Comparison of ENCODE assay signal across 25 cellular contexts in the genomic region with DNA sequence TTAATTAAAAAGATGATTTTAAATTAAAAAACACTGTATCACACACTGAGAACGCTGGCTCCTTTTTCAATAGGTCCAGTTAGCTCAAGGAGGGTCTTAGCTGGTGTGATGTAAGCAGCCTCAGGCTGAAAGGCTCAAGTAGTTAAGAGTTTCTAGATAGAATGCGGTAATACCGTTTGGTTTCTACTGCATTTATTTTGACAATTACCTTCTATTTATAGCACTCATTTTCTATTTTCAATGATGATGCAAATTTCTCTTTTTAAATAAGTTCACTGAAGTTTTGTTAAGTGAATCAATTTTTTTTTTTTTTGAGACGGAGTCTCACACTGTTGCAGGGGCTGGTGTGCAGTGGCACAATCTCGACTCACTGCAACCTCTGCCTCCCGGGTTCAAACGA.
DNase-seq lines count a peak whose midpoint lies in the region; ATAC-seq and TF ChIP-seq lines count a peak whose summit lies in the region.
"Had no signal": no experiment of that assay in that cellular context is flagged by ENCODE, and none has a peak within 500 bp of the region (broad histone marks: within the 10 kb centered on the region; RNA-seq: fewer than 3 reads in every experiment).

No MANE protein-coding gene starts in this region.

- CTCF ChIA-PET in OCI-LY7 (lab: Charles Lee; ENCODE audit: unreplicated experiment): interaction anchor here (0.6 kb wide), 1 partner anchor 10 kb away, joined by 3 read pairs; no protein-coding TSS in a partner anchor
- CTCF ChIA-PET in CD8-positive, alpha-beta T cell (lab: Charles Lee): interaction anchor here (1.0 to 1.1 kb wide), 3 partner anchors 8 to 78 kb away, joined by 3 read pairs; no protein-coding TSS in a partner anchor

- H4K20me1 ChIP-seq in OCI-LY7 (ENCODE audit: insufficient read depth, low read length): no peaks in the 10 kb centered on the region

- no TSS peak for BruUV-seq in OCI-LY7 (replicated peaks; lab: Mats Ljungman, UMichigan)

- DNase-seq in GM06990 (ENCODE audit: extremely low read depth, insufficient read length) (peak; percentile 66), OCI-LY7 (ENCODE audit: low spot score) (peak; percentile 26), HuH-7.5 (ENCODE audit: low spot score) (no peak), prostate gland (ENCODE audit: low spot score) (no peak), OCI-M2 (lab: John Stamatoyannopoulos, UW; ENCODE audit: unreplicated experiment) (no peak)
- DNase-seq in CD8-positive, alpha-beta T cell: no peak
- DNase-seq: amniotic stem cell; cortex of kidney; DMS 273 treated with DMSO at 0.1 percent for 48 hours; KG1; left cardiac atrium; mesendoderm; MV-4-11; natural killer cell; right lobe of liver; stimulated activated CD4-positive, alpha-beta T cell treated with anti-CD3 and anti-CD28 coated beads, Interleukin-15, amount 100 ng/mL, for 24 hours; substantia nigra; T-helper 17 cell; uterus had no signal

- H3K9me3 Mint-ChIP-seq in CD8-positive, alpha-beta T cell: no peaks in the 10 kb centered on the region
- H3K9me3 Mint-ChIP-seq: natural killer cell had no signal

- H3K27ac Mint-ChIP-seq in CD8-positive, alpha-beta T cell: no peak overlapping the region

- POLR2A ChIA-PET in OCI-LY7 (lab: Charles Lee): interaction anchor here (0.9 to 1.4 kb wide), 3 partner anchors 9 to 19 kb away, joined by 3 to 6 read pairs (median 3); no protein-coding TSS in a partner anchor
- POLR2A ChIA-PET in CD8-positive, alpha-beta T cell (lab: Charles Lee): interaction anchor here (0.7 kb wide), 1 partner anchor 19 kb away, joined by 3 read pairs; no protein-coding TSS in a partner anchor

- H3K9me2 ChIP-seq in OCI-LY7 (ENCODE audit: insufficient read depth, low read length): no peaks in the 10 kb centered on the region

- no peak overlapping the region for H3K27ac ChIP-seq in OCI-LY7 (ENCODE audit: low read depth, low read length, poor library complexity, severe bottlenecking)
- no peak overlapping the region for H3K27ac ChIP-seq in prostate gland
- H3K27ac ChIP-seq in CD8-positive, alpha-beta T cell (ENCODE audit: low read depth, low read length): no peak overlapping the region
- H3K27ac ChIP-seq: C4-2B, parathyroid adenoma, right lobe of liver, SJSA1, uterus had no signal

- H3K27me3 ChIP-seq in GM06990 (replicated peaks; ENCODE audit: control insufficient read depth, insufficient read depth, low read length) (no peaks in the 10 kb centered on the region), prostate gland (replicated peaks; ENCODE audit: insufficient read depth) (no peaks in the 10 kb centered on the region)
- no peaks in the 10 kb centered on the region for H3K27me3 ChIP-seq in CD8-positive, alpha-beta T cell (ENCODE audit: insufficient read depth, low read length)
- H3K27me3 ChIP-seq: right lobe of liver, SJSA1, uterus had no signal

- H3K4me3 ChIP-seq in GM06990 (replicated peaks; ENCODE audit: low read depth, low read length) (no peak overlapping the region), OCI-LY7 (ENCODE audit: low read depth, low read length, poor library complexity, severe bottlenecking) (no peak overlapping the region), prostate gland (no peak overlapping the region)
- no peak overlapping the region for H3K4me3 ChIP-seq in CD8-positive, alpha-beta T cell (ENCODE audit: low read depth, low read length)
- H3K4me3 ChIP-seq: HAP-1, right lobe of liver, SJSA1, uterus had no signal

- H3K4me2 ChIP-seq in OCI-LY7 (ENCODE audit: low read length): peak overlapping the region; percentile 51

- H3K9me3 ChIP-seq in OCI-LY7 (ENCODE audit: low read length): no peaks in the 10 kb centered on the region
- no peaks in the 10 kb centered on the region for H3K9me3 ChIP-seq in prostate gland
- H3K9me3 ChIP-seq in CD8-positive, alpha-beta T cell (ENCODE audit: low read length): no peaks in the 10 kb centered on the region
- H3K9me3 ChIP-seq: HAP-1, right lobe of liver, SJSA1, uterus had no signal

- H2AFZ ChIP-seq in OCI-LY7 (ENCODE audit: low read length): no peak overlapping the region
- H2AFZ ChIP-seq: parathyroid adenoma had no signal

- H3K4me1 ChIP-seq in OCI-LY7 (ENCODE audit: insufficient read depth, low read length, poor library complexity, severe bottlenecking) (peaks cover 55% of the 10 kb centered on the region), prostate gland (replicated peaks) (no peaks in the 10 kb centered on the region)
- peaks cover 47% of the 10 kb centered on the region for H3K4me1 ChIP-seq in CD8-positive, alpha-beta T cell (ENCODE audit: insufficient read depth, low read length)
- H3K4me1 ChIP-seq: parathyroid adenoma, right lobe of liver, SJSA1, uterus had no signal

- TF ChIP-seq CTCF in GM06990 (IDR thresholded peaks at IDR 0.05; ENCODE audit: insufficient read depth, low read length, poor library complexity, severe bottlenecking) (no peak), OCI-LY7 (conservative IDR thresholded peaks at IDR 0.05; ENCODE audit: low read length) (no peak), prostate gland (IDR thresholded peaks at IDR 0.05) (no peak)
- TF ChIP-seq CTCF in CD8-positive, alpha-beta T cell (IDR thresholded peaks at IDR 0.05): no peak

- H3K4me3 Mint-ChIP-seq in CD8-positive, alpha-beta T cell: no peak overlapping the region
- H3K4me3 Mint-ChIP-seq: natural killer cell, T-helper 17 cell had no signal

- intact Hi-C loops in OCI-LY7 (cut with micrococcal nuclease; ENCODE audit: unreplicated experiment) (no loop called here), prostate gland (cut with DNase I) (no loop called here)
- intact Hi-C loops in CD8-positive, alpha-beta T cell (cut with DNase I, micrococcal nuclease): no loop called here

- peaks cover 57% of the 10 kb centered on the region for H3K4me1 Mint-ChIP-seq in CD8-positive, alpha-beta T cell (ENCODE audit: low read depth)

- WGBS in prostate gland: 92% methylated on average over 7 of the region's 7 CpGs

- H3K79me2 ChIP-seq in OCI-LY7 (ENCODE audit: insufficient read depth, low read depth, low read length): no peaks in the 10 kb centered on the region
- H3K79me2 ChIP-seq: parathyroid adenoma had no signal

- H3K36me3 ChIP-seq in GM06990 (ENCODE audit: control insufficient read depth, insufficient read depth, low read length) (peaks cover 39% of the 10 kb centered on the region), OCI-LY7 (ENCODE audit: insufficient read depth, low read length) (peaks cover 6% of the 10 kb centered on the region), prostate gland (no peaks in the 10 kb centered on the region)
- H3K36me3 ChIP-seq in CD8-positive, alpha-beta T cell (ENCODE audit: insufficient read depth, low read length): peaks cover 39% of the 10 kb centered on the region
- H3K36me3 ChIP-seq: HAP-1, right lobe of liver, uterus had no signal

- peak; percentile 26 for ATAC-seq in GM18520 (IDR thresholded peaks at IDR 0.05; ENCODE audit: unreplicated experiment)
- ATAC-seq in HG02678 (IDR thresholded peaks at IDR 0.05; ENCODE audit: unreplicated experiment): peak; percentile 41
- no peak for ATAC-seq in CD8-positive, alpha-beta T cell
- ATAC-seq: left cardiac atrium, natural killer cell, right lobe of liver, T-helper 17 cell had no signal

- H3K36me3 Mint-ChIP-seq in CD8-positive, alpha-beta T cell: peaks cover 84% of the 10 kb centered on the region

- TF ChIP-seq POLR2A in prostate gland (IDR thresholded peaks at IDR 0.05): no peak

- no peaks in the 10 kb centered on the region for H3K27me3 Mint-ChIP-seq in CD8-positive, alpha-beta T cell (ENCODE audit: low read depth)
- H3K27me3 Mint-ChIP-seq: T-helper 17 cell had no signal

Comparison
In these comparisons a context has a peak if more than half of its experiments do, and no peak if none do; other contexts are left out.
1. DNase-seq: peak in GM06990 (single experiment) and OCI-LY7 (single experiment); none in HuH-7.5 (single experiment), prostate gland (single experiment), CD8-positive, alpha-beta T cell (0 of 7) and OCI-M2 (single experiment).